In the genomic region with DNA sequence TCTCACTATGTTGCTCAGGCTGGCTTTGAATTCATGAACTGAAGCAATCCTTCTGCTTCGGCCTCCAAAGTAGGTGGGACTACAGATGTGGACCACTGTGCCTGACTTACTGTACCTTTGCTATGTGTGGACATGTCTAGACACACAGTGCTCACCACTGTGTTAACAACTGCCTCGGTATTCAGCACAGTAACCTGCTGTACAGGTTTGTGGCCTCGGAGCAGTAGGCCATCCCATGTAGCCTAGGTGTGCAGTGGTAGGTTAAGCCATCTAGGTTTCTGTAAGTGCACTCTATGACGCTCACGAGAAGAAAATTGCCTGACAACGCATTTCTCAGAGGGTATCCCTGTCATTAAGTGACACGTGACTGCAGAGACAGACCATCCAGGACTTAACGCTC, we compare ENCODE assay signal across 25 cellular contexts.
DNase-seq lines count a peak whose midpoint lies in the region; ATAC-seq and TF ChIP-seq lines count a peak whose summit lies in the region.
"Had no signal": no experiment of that assay in that cellular context is flagged by ENCODE, and none has a peak within 500 bp of the region (broad histone marks: within the 10 kb centered on the region; RNA-seq: fewer than 3 reads in every experiment).

No MANE protein-coding gene starts in this region.

- peaks cover 14% of the 10 kb centered on the region for H3K4me1 ChIP-seq in mammary epithelial cell (ENCODE audit: insufficient read depth, low read length)
- H3K4me1 ChIP-seq in breast epithelium, result no peaks in the 10 kb centered on the region
- peaks cover 12% of the 10 kb centered on the region for H3K4me1 ChIP-seq in foreskin keratinocyte
- no peaks in the 10 kb centered on the region for H3K4me1 ChIP-seq in smooth muscle cell (ENCODE audit: low read depth)
- peaks cover 7 to 74% (median 8%) of the 10 kb centered on the region in 3 donors for H3K4me1 ChIP-seq in esophagus squamous epithelium
- H3K4me1 ChIP-seq: BE2C, HAP-1 had no signal

- H3K9ac ChIP-seq in mammary epithelial cell (ENCODE audit: insufficient read depth, low read length), result no peak overlapping the region
- no peak overlapping the region for H3K9ac ChIP-seq in smooth muscle cell (ENCODE audit: low read depth)
- H3K9ac ChIP-seq: SK-N-SH had no signal

- TF ChIP-seq POLR2A in breast epithelium (IDR thresholded peaks at IDR 0.05) (no peak), esophagus squamous epithelium (IDR thresholded peaks at IDR 0.05) (no peak)

- dilution Hi-C loops in mammary epithelial cell (cut with HindIII; ENCODE audit: low sequenced_read_pairs), result loop anchor here (25.0 kb wide), 1 partner anchor 389 kb away; no protein-coding TSS in a partner anchor

- H2AFZ ChIP-seq in mammary epithelial cell (ENCODE audit: low read depth, low read length), result no peak overlapping the region
- H2AFZ ChIP-seq in smooth muscle cell (ENCODE audit: low read depth), result no peak overlapping the region

- H4K20me1 ChIP-seq in mammary epithelial cell (ENCODE audit: insufficient read depth, low read length) (no peaks in the 10 kb centered on the region), smooth muscle cell (ENCODE audit: low read depth) (no peaks in the 10 kb centered on the region)

- H3K4me3 ChIP-seq in mammary epithelial cell (replicated peaks in 1 of 3; ENCODE audit: insufficient read depth in 1 of 3, low read depth in 2 of 3, low read length in 3 of 3), result no peak overlapping the region
- H3K4me3 ChIP-seq in breast epithelium, result no peak overlapping the region
- H3K4me3 ChIP-seq in smooth muscle cell, result no peak overlapping the region
- no peak overlapping the region for H3K4me3 ChIP-seq in esophagus squamous epithelium
- H3K4me3 ChIP-seq: HAP-1, MG63 had no signal

- no peaks in the 10 kb centered on the region for H3K27me3 ChIP-seq in mammary epithelial cell (ENCODE audit: insufficient read depth, low read length)
- H3K27me3 ChIP-seq in breast epithelium, result no peaks in the 10 kb centered on the region
- no peaks in the 10 kb centered on the region for H3K27me3 ChIP-seq in foreskin keratinocyte
- H3K27me3 ChIP-seq in smooth muscle cell (ENCODE audit: low read depth), result no peaks in the 10 kb centered on the region
- no peaks in the 10 kb centered on the region for H3K27me3 ChIP-seq in esophagus squamous epithelium
- H3K27me3 ChIP-seq: BE2C, MG63 had no signal

- WGBS in mammary epithelial cell (ENCODE audit: low coverage, missing lambda C conversion rate), result 83% methylated on average over 8 of the region's 8 CpGs
- 88% methylated on average over 8 of the region's 8 CpGs for WGBS in smooth muscle cell (ENCODE audit: low lambda C conversion rate)
- WGBS in esophagus squamous epithelium, 2 donors, result 74 to 88% methylated on average over 3 to 7 of the region's 8 CpGs

- H3K4me2 ChIP-seq in mammary epithelial cell (ENCODE audit: insufficient read depth, low read depth, low read length) (no peak overlapping the region), smooth muscle cell (no peak overlapping the region)
- H3K4me2 ChIP-seq: SK-N-SH had no signal

- intact Hi-C loops in mammary epithelial cell (cut with micrococcal nuclease), result loop anchor here (10.0 kb wide), 1 partner anchor 642 kb away; no protein-coding TSS in a partner anchor
- intact Hi-C loops in breast epithelium (cut with DNase I; ENCODE audit: low total_unique reads), result no loop called here
- intact Hi-C loops in esophagus squamous epithelium (cut with DNase I), result no loop called here

- H3K9me3 ChIP-seq in mammary epithelial cell (replicated peaks; ENCODE audit: insufficient read depth, low read length), result no peaks in the 10 kb centered on the region
- no peaks in the 10 kb centered on the region for H3K9me3 ChIP-seq in breast epithelium
- H3K9me3 ChIP-seq in smooth muscle cell (replicated peaks; ENCODE audit: low read depth), result no peaks in the 10 kb centered on the region
- no peaks in the 10 kb centered on the region for H3K9me3 ChIP-seq in esophagus squamous epithelium
- H3K9me3 ChIP-seq: BE2C, HAP-1, MG63, SK-N-SH had no signal

- in situ Hi-C loops in mammary epithelial cell (cut with MboI; ENCODE audit: low sequenced_read_pairs in 2 of 2), result no loop called here
- in situ Hi-C loops in KBM-7 (cut with MboI; ENCODE audit: low pct_unique_long_range_greater_than_20kb, low sequenced_read_pairs), result no loop called here

- CTCF ChIA-PET in mammary epithelial cell (lab: Charles Lee; ENCODE audit: low non-redundant PET), result no interaction called here

- no peaks in the 10 kb centered on the region for H3F3A ChIP-seq in smooth muscle cell (ENCODE audit: low read depth)

- peak; percentile 12 for DNase-seq in DMS79 treated with DMSO at 0.1 percent for 48 hours (lab: John Stamatoyannopoulos, UW)
- no peak for DNase-seq in DMS79 (lab: John Stamatoyannopoulos, UW)
- peak; percentile 12 for DNase-seq in mammary epithelial cell
- no peak for DNase-seq in breast epithelium (ENCODE audit: low spot score in 2 of 2)
- peak in 1 of 2 donors; percentile 40 for DNase-seq in foreskin keratinocyte
- no peak for DNase-seq in smooth muscle cell (lab: John Stamatoyannopoulos, UW; ENCODE audit: unreplicated experiment)
- no peak for DNase-seq in esophagus squamous epithelium (lab: John Stamatoyannopoulos, UW)
- DNase-seq in KBM-7, result no peak
- DNase-seq: 8988T; ACHN; BE2C; Calu3; CD8-positive, alpha-beta memory T cell; GOT3; HFFc6; KG1; MG63; NCI-H1105 treated with DMSO at 0.1 percent for 48 hours; NCI-H187; NCI-H2081 treated with DMSO at 0.1 percent for 48 hours; NCI-H446 treated with DMSO at 0.1 percent for 48 hours; NCI-H526 treated with DMSO at 0.1 percent for 48 hours; SK-N-SH; SW 1271 had no signal

- H3K27ac ChIP-seq in mammary epithelial cell (ENCODE audit: insufficient read depth, low read depth, low read length) (no peak overlapping the region), breast epithelium (no peak overlapping the region), foreskin keratinocyte (no peak overlapping the region), smooth muscle cell (ENCODE audit: low read depth) (peak overlapping the region; percentile 54), esophagus squamous epithelium (peak overlapping the region in 1 of 4 donors; percentile 21)

- H3K79me2 ChIP-seq in mammary epithelial cell (ENCODE audit: insufficient read depth, low read length) (no peaks in the 10 kb centered on the region), smooth muscle cell (ENCODE audit: low read depth) (no peaks in the 10 kb centered on the region)

- no TSS peak for BruUV-seq in mammary epithelial cell (replicated peaks; lab: Mats Ljungman, UMichigan)

- H3K36me3 ChIP-seq in mammary epithelial cell (ENCODE audit: insufficient read depth, low read length) (no peaks in the 10 kb centered on the region), breast epithelium (no peaks in the 10 kb centered on the region), smooth muscle cell (ENCODE audit: low read depth) (no peaks in the 10 kb centered on the region), esophagus squamous epithelium (peaks cover 0 to 5% (median 0%) of the 10 kb centered on the region in 3 donors)
- H3K36me3 ChIP-seq: BE2C, HAP-1, MG63 had no signal

- peak; percentile 24 for ATAC-seq in foreskin keratinocyte

- no peak for TF ChIP-seq CTCF in mammary epithelial cell (conservative IDR thresholded peaks at IDR 0.05 in 1 of 2, IDR thresholded peaks at IDR 0.05 in 1 of 2; ENCODE audit: extremely low read depth in 1 of 2, insufficient read depth in 1 of 2, low read depth in 1 of 2, low read length in 2 of 2)
- no peak for TF ChIP-seq CTCF in breast epithelium (IDR thresholded peaks at IDR 0.05)
- TF ChIP-seq CTCF in foreskin keratinocyte (conservative IDR thresholded peaks at IDR 0.05), result no peak
- TF ChIP-seq CTCF in smooth muscle cell (IDR thresholded peaks at IDR 0.05; ENCODE audit: borderline replicate concordance, insufficient read depth, poor library complexity, severe bottlenecking), result no peak
- TF ChIP-seq CTCF in esophagus squamous epithelium (IDR thresholded peaks at IDR 0.05), result no peak

Comparison
In these comparisons a context has a peak if more than half of its experiments do, and no peak if none do; other contexts are left out.
1. DNase-seq: peak in DMS79 treated with DMSO at 0.1 percent for 48 hours (single experiment) and mammary epithelial cell (single experiment); none in DMS79 (single experiment), breast epithelium (0 of 2), smooth muscle cell (single experiment), esophagus squamous epithelium (single experiment) and KBM-7 (single experiment).